30 cellular contexts compared by ENCODE assay signal in genomic region chr10:114643158-114643557, GRCh38.
"Had no signal": no experiment of that assay in that cellular context is flagged by ENCODE, and none has a peak within 500 bp of the region (broad histone marks: within the 10 kb centered on the region; RNA-seq: fewer than 3 reads in every experiment).

No MANE protein-coding gene starts in this region.

- H3K9me3 ChIP-seq: ascending aorta, breast epithelium, colonic mucosa, esophagus muscularis mucosa, gastrocnemius medialis, heart left ventricle had no signal

- ATAC-seq: activated CD4-positive, alpha-beta T cell treated with anti-CD3 and anti-CD28 coated beads for 36 hours; activated CD8-positive, alpha-beta memory T cell treated with anti-CD3 and anti-CD28 coated beads, Interleukin-2, amount 10 ng/mL, durations not matched to agents 7 days and 5 days; activated CD8-positive, alpha-beta T cell treated with anti-CD3 and anti-CD28 coated beads, Interleukin-2, amount 10 ng/mL, durations not matched to agents 7 days and 5 days; activated naive CD4-positive, alpha-beta T cell treated with anti-CD3 and anti-CD28 coated beads, Interleukin-2, amount 50 U/mL, for 72 hours; foreskin keratinocyte; gastrocnemius medialis; heart left ventricle had no signal

- H3K4me3 ChIP-seq: ascending aorta, breast epithelium, cardiac muscle cell, colonic mucosa, dorsolateral prefrontal cortex, esophagus muscularis mucosa, gastrocnemius medialis, heart left ventricle had no signal

- H3K4me1 ChIP-seq: ascending aorta, breast epithelium had no signal

- H3K36me3 ChIP-seq: ascending aorta, breast epithelium, cardiac muscle cell, colonic mucosa, esophagus muscularis mucosa, gastrocnemius medialis had no signal

- DNase-seq: activated CD4-positive, alpha-beta memory T cell treated with anti-CD3 and anti-CD28 coated beads for 36 hours; activated CD4-positive, alpha-beta T cell treated with anti-CD3 and anti-CD28 coated beads for 36 hours; activated CD4-positive, alpha-beta T cell treated with anti-CD3 and anti-CD28 coated beads, Interleukin-2, amount 10 ng/mL, durations not matched to agents 24 days and 14 days; activated CD4-positive, CD25-positive, alpha-beta regulatory T cell; activated CD4-positive, CD25-positive, alpha-beta regulatory T cell treated with anti-CD3 and anti-CD28 coated beads, Interleukin-2, amount 50 U/mL, for 72 hours; activated CD8-positive, alpha-beta memory T cell treated with anti-CD3 and anti-CD28 coated beads, Interleukin-2, amount 10 ng/mL, durations not matched to agents 7 days and 5 days; activated CD8-positive, alpha-beta memory T cell treated with anti-CD3 and anti-CD28 coated beads, Interleukin-2, amount 50 U/mL, for 4 hours; activated CD8-positive, alpha-beta T cell treated with anti-CD3 and anti-CD28 coated beads, Interleukin-2, amount 10 ng/mL, durations not matched to agents 7 days and 5 days; activated effector memory CD4-positive, alpha-beta T cell treated with anti-CD3 and anti-CD28 coated beads, Interleukin-2, amount 50 U/mL, for 16 hours; activated naive CD4-positive, alpha-beta T cell; activated naive CD4-positive, alpha-beta T cell treated with anti-CD3 and anti-CD28 coated beads, Interleukin-2, amount 10 ng/mL, durations not matched to agents 7 days and 5 days; activated naive CD8-positive, alpha-beta T cell treated with anti-CD3 and anti-CD28 coated beads, Interleukin-2, amount 10 ng/mL, durations not matched to agents 7 days and 5 days; activated T-cell treated with anti-CD3 and anti-CD28 coated beads, Interleukin-2, amount 50 U/mL, for 1 hour; activated T-cell treated with anti-CD3 and anti-CD28 coated beads, Interleukin-2, amount 50 U/mL, for 48 hours; central memory CD4-positive, alpha-beta T cell; cerebellar nuclear complex; colonic mucosa; dorsolateral prefrontal cortex; effector memory CD4-positive, alpha-beta T cell; erythroblast; foreskin keratinocyte; gastrocnemius medialis; glutamatergic neuron; heart left ventricle; T-helper 2 cell had no signal

- H3K27ac ChIP-seq: ascending aorta, cardiac muscle cell, colonic mucosa, esophagus muscularis mucosa, foreskin keratinocyte, gastrocnemius medialis had no signal

- H3K27me3 ChIP-seq: ascending aorta, breast epithelium, cardiac muscle cell, colonic mucosa, dorsolateral prefrontal cortex, esophagus muscularis mucosa, foreskin keratinocyte, gastrocnemius medialis, heart left ventricle had no signal
